ENCODE assay signal across 10 cellular contexts in the genomic region with DNA sequence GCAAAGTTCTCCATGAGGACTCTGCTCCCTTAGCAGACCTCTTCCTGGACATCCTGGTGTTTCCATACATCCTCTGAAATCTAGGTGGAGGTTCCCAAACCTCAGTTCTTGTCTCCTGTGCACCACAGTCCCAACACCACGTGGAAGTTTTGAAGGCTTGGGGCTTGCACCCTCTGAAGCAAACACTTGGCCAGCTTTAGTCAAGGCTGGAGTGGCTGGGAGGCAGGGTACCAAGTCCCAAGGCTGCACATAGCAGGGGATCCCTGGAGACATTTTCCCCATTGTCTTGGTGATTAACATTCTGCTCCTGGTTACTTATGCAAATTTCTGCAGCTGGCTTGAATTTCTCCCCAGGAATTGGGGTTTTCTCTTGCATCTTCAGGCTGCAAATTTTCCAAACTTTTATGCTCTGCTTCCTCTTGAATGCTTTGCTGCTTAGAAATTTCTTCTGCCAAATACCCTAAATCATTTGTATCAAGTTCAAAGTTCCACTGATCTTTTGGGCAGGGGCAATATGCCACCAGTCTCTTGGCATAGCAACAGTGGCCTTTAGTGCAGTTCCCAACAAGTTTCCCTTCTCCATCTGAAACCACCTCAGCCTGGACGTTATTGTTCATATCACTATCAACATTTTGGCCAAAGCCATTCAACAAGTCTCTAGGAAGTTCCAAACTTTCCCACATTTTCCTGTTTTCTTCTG. TPM values are rescaled to one million over a fixed set of nuclear protein-coding genes. Genes with fewer than 3 reads are reported as not detected.
DNase-seq lines count a peak whose midpoint lies in the region; ATAC-seq, FAIRE-seq and TF ChIP-seq lines count a peak whose summit lies in the region.
"Not testable (repeated sequence)": the region's sequence is repeated elsewhere in the genome, so short reads cannot be mapped to it uniquely, and the experiment has no call there.
"Had no signal": no experiment of that assay in that cellular context is flagged by ENCODE, and none has a peak within 500 bp of the region (broad histone marks: within the 10 kb centered on the region; RNA-seq: fewer than 3 reads in every experiment).

No MANE protein-coding gene starts in this region.

- H4K20me1 ChIP-seq in HepG2 (ENCODE audit: insufficient read depth, low read length): not testable (repeated sequence)

- H3K4me1 ChIP-seq in HUES64 (ENCODE audit: insufficient read depth, low read length) (peaks cover 36% of the 10 kb centered on the region), duodenal mucosa (ENCODE audit: control insufficient read depth in 1 of 2, insufficient read depth in 2 of 2, low read length in 2 of 2) (peaks cover 9 to 12% of the 10 kb centered on the region in 2 donors), iPS-18a (ENCODE audit: control insufficient read depth, low read depth, low read length) (peaks cover 36% of the 10 kb centered on the region), HepG2 (ENCODE audit: insufficient read depth, low read length) (peaks cover 16% of the 10 kb centered on the region), mucosa of rectum (ENCODE audit: control insufficient read depth in 2 of 2, insufficient read depth in 2 of 2, low read length in 2 of 2) (peaks cover 13 to 21% of the 10 kb centered on the region in 2 donors)

- intact Hi-C loops in HepG2 (cut with micrococcal nuclease; ENCODE audit: unreplicated experiment): not testable (repeated sequence)

- FAIRE-seq in HepG2 (lab: Jason Lieb, UNC): not testable (repeated sequence)

- BruUV-seq in HepG2 (replicated peaks; lab: Mats Ljungman, UMichigan): not testable (repeated sequence)

- not testable (repeated sequence) for TF ChIP-seq EP300 in HepG2 (IDR thresholded peaks at IDR 0.05; ENCODE audit: low read depth in 2 of 2, low read length in 2 of 2); HepG2 (CRISPR knock-in tag; IDR thresholded peaks at IDR 0.05; ENCODE audit: borderline replicate concordance)

- H3K36me3 ChIP-seq in H7 (replicated peaks; ENCODE audit: control insufficient read depth, insufficient read depth, low read length); HUES64 (ENCODE audit: insufficient read depth, low read length); duodenal mucosa (ENCODE audit: control insufficient read depth in 1 of 2, insufficient read depth in 2 of 2, low read length in 2 of 2); iPS-18a (ENCODE audit: control insufficient read depth, low read depth, low read length); HepG2 (replicated peaks in 1 of 2; ENCODE audit: control insufficient read depth in 1 of 2, insufficient read depth in 2 of 2, low read length in 2 of 2); mucosa of rectum (ENCODE audit: control insufficient read depth in 2 of 2, insufficient read depth in 2 of 2, low read length in 2 of 2): not testable (repeated sequence)

- TF ChIP-seq CTCF in HepG2 (CRISPR knock-in tag; IDR thresholded peaks at IDR 0.05): not testable (repeated sequence)

- WGBS in HUES64: 15% methylated on average over 2 of the region's 2 CpGs
- WGBS in HepG2 (ENCODE audit: low lambda C conversion rate): 4% methylated on average over 2 of the region's 2 CpGs

- in situ Hi-C loops in HepG2 (cut with HindIII; ENCODE audit: extremely low pct_ligation_motif_present, low pct_unique_long_range_greater_than_20kb): not testable (repeated sequence)

- H3K27ac ChIP-seq in HUES64 (ENCODE audit: low read depth, low read length) (peak overlapping the region; percentile 81; the same call in 1 of the 2 replicates), duodenal mucosa (ENCODE audit: low read depth, low read length) (peak overlapping the region; percentile 50), mucosa of rectum (ENCODE audit: low read depth in 2 of 2, low read length in 2 of 2) (peak overlapping the region; percentile 66 to 79)
- not testable (repeated sequence) for H3K27ac ChIP-seq in iPS-18a (ENCODE audit: low read length); HepG2 (ENCODE audit: extremely low read length, insufficient read depth, low read length)

- H3K4me2 ChIP-seq in HepG2 (ENCODE audit: low read depth, low read length): peak overlapping the region; percentile 41; the same call in 1 of the 2 replicates

- ATAC-seq in HepG2: not testable (repeated sequence)

- H3K9ac ChIP-seq in HUES64 (ENCODE audit: low read depth, low read length); duodenal mucosa (ENCODE audit: low read depth in 1 of 2, low read length in 2 of 2); iPS-18a (ENCODE audit: low read length); HepG2 (ENCODE audit: insufficient read depth, low read depth, low read length); mucosa of rectum (ENCODE audit: low read depth in 1 of 2, low read length in 2 of 2): not testable (repeated sequence)

- POLR2A ChIA-PET in HepG2 (lab: Yijun Ruan, JAX): not testable (repeated sequence)

- DNase-seq in H7: peak; percentile 25
- not testable (repeated sequence) for DNase-seq in HepG2 (ENCODE audit: low spot score)

- H3K4me3 ChIP-seq in H7 (ENCODE audit: insufficient read depth, low read depth, low read length); HUES64 (ENCODE audit: low read length); HepG2 (replicated peaks in 1 of 3; ENCODE audit: insufficient read depth in 1 of 3, low read depth in 2 of 3, low read length in 3 of 3): not testable (repeated sequence)
- H3K4me3 ChIP-seq in duodenal mucosa (ENCODE audit: low read depth in 1 of 2, low read length in 2 of 2): peak overlapping the region in 1 of 2 donors; percentile 28
- peak overlapping the region; percentile 21 for H3K4me3 ChIP-seq in iPS-18a (ENCODE audit: low read length)
- peak overlapping the region in 1 of 2 donors; percentile 44 for H3K4me3 ChIP-seq in mucosa of rectum (ENCODE audit: low read length in 2 of 2)

- TF ChIP-seq POLR2A in HepG2 (IDR thresholded peaks at IDR 0.05; ENCODE audit: insufficient read depth in 1 of 2, low read depth in 2 of 2, low read length in 2 of 2): not testable (repeated sequence)

- H3K79me2 ChIP-seq in HepG2 (ENCODE audit: insufficient read depth, low read length): not testable (repeated sequence)

- CTCF ChIA-PET in HepG2 (lab: Yijun Ruan, JAX; ENCODE audit: low intra/inter-chr PET ratio, low total read pairs): not testable (repeated sequence)

- not testable (repeated sequence) for H3K9me3 ChIP-seq in HUES64 (ENCODE audit: insufficient read depth, low read depth, low read length); duodenal mucosa (ENCODE audit: control insufficient read depth in 1 of 2, low read length in 2 of 2); iPS-18a (ENCODE audit: control insufficient read depth, low read depth, low read length); HepG2 (ENCODE audit: low read length); mucosa of rectum (ENCODE audit: control insufficient read depth in 2 of 2, low read length in 2 of 2)

- TF ChIP-seq RAD21 in HepG2 (CRISPR knock-in tag; IDR thresholded peaks at IDR 0.05): not testable (repeated sequence)

- not testable (repeated sequence) for H2AFZ ChIP-seq in HepG2 (ENCODE audit: low read length)

- not testable (repeated sequence) for H3K27me3 ChIP-seq in H7 (ENCODE audit: control insufficient read depth, insufficient read depth, low read length); HUES64 (ENCODE audit: insufficient read depth, low read length); duodenal mucosa (ENCODE audit: control insufficient read depth in 1 of 2, insufficient read depth in 2 of 2, low read length in 2 of 2); iPS-18a (ENCODE audit: control insufficient read depth, insufficient read depth, low read length); HepG2 (ENCODE audit: control insufficient read depth in 1 of 2, insufficient read depth in 2 of 2, low read length in 2 of 2); mucosa of rectum (ENCODE audit: control insufficient read depth in 2 of 2, insufficient read depth in 2 of 2, low read length in 2 of 2)

RNA-seq across cellular contexts. Expression of a gene that starts 10.2 kb away (rescaled TPM):
- 16.0 and 22.4 TPM in 2 replicates for total RNA-seq in H7 (2014; rRNA removed; shearing (Covaris generic))
- polyA plus RNA-seq in HUES64 (2013, experiment 1 of 2): 2.6 TPM
- polyA plus RNA-seq in HUES64 (2013, experiment 2 of 2): 2.5 TPM
- not detected in 2 replicates for total RNA-seq in HepG2 (2016; rRNA removed; fragmentation: Illumina TruSeq; extraction: Trizol)
- total RNA-seq in HepG2 (2016; cell fraction: cytosol; rRNA removed; fragmentation: Illumina TruSeq; extraction: Trizol; ENCODE audit: low read depth): not detected in 2 replicates
- not detected in 2 replicates for total RNA-seq in HepG2 (2016; cell fraction: insoluble cytoplasmic fraction; rRNA removed; fragmentation: Illumina TruSeq; extraction: Trizol)
- total RNA-seq in HepG2 (2016; cell fraction: membrane; rRNA removed; fragmentation: Illumina TruSeq; extraction: Trizol): not detected in 2 replicates
- not detected in 2 replicates for total RNA-seq in HepG2 (2016; cell fraction: nucleus; rRNA removed; fragmentation: Illumina TruSeq; extraction: Trizol)
- 0.09 TPM in 2 replicates for polyA plus RNA-seq in HepG2 (2011; rRNA removed)
- 0.07 and 0.08 TPM in 2 replicates for polyA plus RNA-seq in HepG2 (2011; cell fraction: cytosol; rRNA removed)
- polyA plus RNA-seq in HepG2 (2011; cell fraction: nucleus; rRNA removed): 0.10 and 0.12 TPM in 2 replicates
- polyA plus RNA-seq in HepG2 (2012): not detected in 2 replicates
- not detected in 2 replicates for polyA plus RNA-seq in HepG2 (2016; cell fraction: cytosol; fragmentation: Illumina TruSeq; extraction: Trizol; ENCODE audit: low read depth)
- polyA plus RNA-seq in HepG2 (2016; cell fraction: insoluble cytoplasmic fraction; fragmentation: Illumina TruSeq; extraction: Trizol; ENCODE audit: low read depth): not detected in 2 replicates
- not detected in 2 replicates for polyA plus RNA-seq in HepG2 (2016; cell fraction: membrane; fragmentation: Illumina TruSeq; extraction: Trizol; ENCODE audit: low read depth)
- not detected in 2 replicates for polyA plus RNA-seq in HepG2 (2016; cell fraction: nucleus; fragmentation: Illumina TruSeq; extraction: Trizol; ENCODE audit: insufficient read depth, low read depth)
- 0.26 TPM in 1 of 2 replicates, not detected in the other for polyA minus RNA-seq in HepG2 (2011; rRNA and poly(A)+ RNA removed; ENCODE audit: low replicate concordance)
- not detected in 2 replicates for polyA minus RNA-seq in HepG2 (2011; cell fraction: cytosol; rRNA and poly(A)+ RNA removed)
- polyA minus RNA-seq in HepG2 (2011; cell fraction: nucleus; rRNA and poly(A)+ RNA removed): not detected in 2 replicates
- total RNA-seq: CD4-positive, alpha-beta memory T cell; GM23248 had no signal
- polyA plus RNA-seq: AG04450; CD4-positive, alpha-beta memory T cell; GM23248; IgD-negative memory B cell had no signal

Comparison
In these comparisons a context has a peak if more than half of its experiments do, and no peak if none do; other contexts are left out.
1. RNA of a gene that starts 10.2 kb away (total RNA-seq): 16.0 to 22.4 TPM in H7; not detected in HepG2; every median in the first group is over 10 times any median in the second.